Comparison of ENCODE assay signal across 8 cellular contexts in genomic region chr1:221263831-221264767, GRCh38.
A peak's percentile ranks its signal among the peaks of the same experiment; 100 is the strongest.
DNase-seq lines count a peak whose midpoint lies in the region; ATAC-seq lines count a peak whose summit lies in the region.

No MANE protein-coding gene starts in this region.

- no peak overlapping the region for H3K4me3 ChIP-seq in HAP-1

- peak; percentile 98 for ATAC-seq in left lobe of liver

- H3K9me3 ChIP-seq in HAP-1: no peaks in the 10 kb centered on the region

- peak; percentile 21 for DNase-seq in activated naive CD4-positive, alpha-beta T cell treated with Interleukin-2 at 50 U/mL for 16 hours
- DNase-seq in activated naive CD4-positive, alpha-beta T cell (lab: John Stamatoyannopoulos, UW): no peak
- DNase-seq in HAP-1 (ENCODE audit: low spot score in 2 of 2) (peak; percentile 72 to 77), M059J (ENCODE audit: low read depth) (peak; percentile 93), SK-N-DZ (ENCODE audit: low spot score) (peak; percentile 75), left lobe of liver (ENCODE audit: low spot score) (peak; percentile 65)
- DNase-seq in central memory CD4-positive, alpha-beta T cell: peak; percentile 3
- peak; percentile 12 for DNase-seq in stimulated activated CD8-positive, alpha-beta memory T cell treated with anti-CD3 and anti-CD28 coated beads, Interleukin-12 subunit alpha, Interleukin-12 subunit beta, amount 100 ng/mL, for 1 hour (ENCODE audit: low read depth)

- H3K4me1 ChIP-seq in HAP-1: no peaks in the 10 kb centered on the region

- no peaks in the 10 kb centered on the region for H3K27me3 ChIP-seq in HAP-1 (ENCODE audit: low read depth)

- in situ Hi-C loops in HAP-1 (cut with MboI; ENCODE audit: low sequenced_read_pairs): no loop called here

- H3K36me3 ChIP-seq in HAP-1 (replicated peaks): no peaks in the 10 kb centered on the region

Comparison
In these comparisons a context has a peak if more than half of its experiments do, and no peak if none do; other contexts are left out.
1. DNase-seq: peak in activated naive CD4-positive, alpha-beta T cell treated with Interleukin-2 at 50 U/mL for 16 hours (single experiment), HAP-1 (2 of 2), M059J (single experiment), SK-N-DZ (single experiment), central memory CD4-positive, alpha-beta T cell (single experiment), left lobe of liver (single experiment) and stimulated activated CD8-positive, alpha-beta memory T cell treated with anti-CD3 and anti-CD28 coated beads, Interleukin-12 subunit alpha, Interleukin-12 subunit beta, amount 100 ng/mL, for 1 hour (single experiment); none in activated naive CD4-positive, alpha-beta T cell (0 of 4).